In genomic region chr17:69235338-69236058, GRCh38 we compare ENCODE assay signal across 8 cellular contexts. TPM values are rescaled to one million over a fixed set of nuclear protein-coding genes. Genes with fewer than 3 reads are reported as not detected.
DNase-seq lines count a peak whose midpoint lies in the region; ATAC-seq and TF ChIP-seq lines count a peak whose summit lies in the region.

No MANE protein-coding gene starts in this region.

- POLR2A ChIA-PET in BJ (lab: Charles Lee), result no interaction called here

- CTCF ChIA-PET in BJ (lab: Yijun Ruan, JAX), result interaction anchor here (0.7 to 1.8 kb wide), 6 partner anchors 14 to 464 kb away, joined by 3 to 16 read pairs (median 3); no protein-coding TSS in a partner anchor

- H3K4me3 ChIP-seq in BJ (ENCODE audit: low read depth, low read length), result no peak overlapping the region
- no peak overlapping the region for H3K4me3 ChIP-seq in choroid plexus epithelial cell (ENCODE audit: low read depth, low read length)

- DNase-seq in BJ (ENCODE audit: low read depth), result no peak
- peak; percentile 66 for DNase-seq in NCI-H510A (lab: John Stamatoyannopoulos, UW)
- DNase-seq in activated CD4-positive, alpha-beta T cell treated with anti-CD3 and anti-CD28 coated beads for 24 hours (ENCODE audit: low read depth in 2 of 2), result peak; percentile 42 to 47
- DNase-seq in choroid plexus epithelial cell (ENCODE audit: low read depth), result peak; percentile 93
- peak; percentile 74 for DNase-seq in left lobe of liver (ENCODE audit: low spot score)
- peak; percentile 1 to 8 (median 3) for DNase-seq in stimulated activated CD4-positive, alpha-beta T cell treated with anti-CD3 and anti-CD28 coated beads, TNF-alpha, amount 100 ng/mL, for 1 hour (ENCODE audit: low read depth in 3 of 3, low spot score in 1 of 3)

- ATAC-seq in GM19328 (IDR thresholded peaks at IDR 0.05; ENCODE audit: unreplicated experiment) (peak; percentile 98), HG03439 (IDR thresholded peaks at IDR 0.05; ENCODE audit: unreplicated experiment) (peak; percentile 89), left lobe of liver (peak; percentile 90)

- H3K36me3 ChIP-seq in BJ (ENCODE audit: control insufficient read depth, insufficient read depth, low read length), result no peaks in the 10 kb centered on the region

- H3K27me3 ChIP-seq in BJ (ENCODE audit: control insufficient read depth, insufficient read depth, low read length), result no peaks in the 10 kb centered on the region

- peak; percentile 78 for TF ChIP-seq CTCF in BJ (IDR thresholded peaks at IDR 0.05; ENCODE audit: insufficient read depth, low read depth, low read length)
- peak; percentile 91 for TF ChIP-seq CTCF in choroid plexus epithelial cell (conservative IDR thresholded peaks at IDR 0.05; ENCODE audit: low read depth, low read length)

RNA-seq across cellular contexts. Expression of gene ABCA10, which starts 6.9 kb away (rescaled TPM):
- polyA plus RNA-seq in BJ (2011; rRNA removed), result 0.31 and 0.47 TPM in 2 replicates
- polyA minus RNA-seq in BJ (2011; rRNA and poly(A)+ RNA removed), result 0.41 and 0.47 TPM in 2 replicates
- 3.1 TPM for total RNA-seq in left lobe of liver
